ENCODE assay signal across 19 cellular contexts in genomic region chr2:70202236-70202806, GRCh38. TPM values are rescaled to one million over a fixed set of nuclear protein-coding genes. Genes with fewer than 3 reads are reported as not detected.
DNase-seq lines count a peak whose midpoint lies in the region; ATAC-seq, FAIRE-seq and TF ChIP-seq lines count a peak whose summit lies in the region.
"Had no signal": no experiment of that assay in that cellular context is flagged by ENCODE, and none has a peak within 500 bp of the region (broad histone marks: within the 10 kb centered on the region; RNA-seq: fewer than 3 reads in every experiment).

No MANE protein-coding gene starts in this region.

- WGBS in HepG2 (ENCODE audit: low lambda C conversion rate) = 73% methylated on average over 8 of the region's 9 CpGs
- 70% methylated on average over 3 of the region's 9 CpGs for WGBS in right lobe of liver (ENCODE audit: insufficient coverage, low coverage, low lambda C conversion rate, missing lambda C conversion rate)
- 10% methylated on average over 8 of the region's 9 CpGs for WGBS in mammary epithelial cell (ENCODE audit: low coverage, missing lambda C conversion rate)

- H3K4me1 ChIP-seq in HepG2 (ENCODE audit: insufficient read depth, low read length) (peaks cover 5% of the 10 kb centered on the region; the same call in 1 of the 2 replicates), right lobe of liver (peaks cover 0 to 25% (median 3%) of the 10 kb centered on the region in 4 donors), mammary epithelial cell (ENCODE audit: insufficient read depth, low read length) (peaks cover 5% of the 10 kb centered on the region), mucosa of descending colon (ENCODE audit: low read depth) (no peaks in the 10 kb centered on the region)
- H3K4me1 ChIP-seq: thyroid gland had no signal

- TF ChIP-seq EP300 in HepG2 (IDR thresholded peaks at IDR 0.05; ENCODE audit: low read depth in 2 of 2, low read length in 2 of 2) (no peak), HepG2 (CRISPR knock-in tag; IDR thresholded peaks at IDR 0.05; ENCODE audit: borderline replicate concordance) (no peak)

- TF ChIP-seq CTCF in HepG2 (CRISPR knock-in tag; IDR thresholded peaks at IDR 0.05) = no peak
- TF ChIP-seq CTCF in right lobe of liver (IDR thresholded peaks at IDR 0.05) = no peak
- no peak for TF ChIP-seq CTCF in mammary epithelial cell (conservative IDR thresholded peaks at IDR 0.05 in 1 of 2, IDR thresholded peaks at IDR 0.05 in 1 of 2; ENCODE audit: extremely low read depth in 1 of 2, insufficient read depth in 1 of 2, low read depth in 1 of 2, low read length in 2 of 2)
- no peak for TF ChIP-seq CTCF in mucosa of descending colon (IDR thresholded peaks at IDR 0.05)

- no peak overlapping the region for H2AFZ ChIP-seq in HepG2 (ENCODE audit: low read length)
- H2AFZ ChIP-seq in mammary epithelial cell (ENCODE audit: low read depth, low read length) = peak overlapping the region; percentile 67

- intact Hi-C loops in HepG2 (cut with micrococcal nuclease; ENCODE audit: unreplicated experiment) (no loop called here), right lobe of liver (cut with DNase I) (no loop called here), mammary epithelial cell (cut with micrococcal nuclease) (no loop called here), mucosa of descending colon (cut with DNase I, micrococcal nuclease) (no loop called here)

- H4K20me1 ChIP-seq in HepG2 (ENCODE audit: insufficient read depth, low read length) (no peaks in the 10 kb centered on the region), mammary epithelial cell (ENCODE audit: insufficient read depth, low read length) (no peaks in the 10 kb centered on the region)

- in situ Hi-C loops in HepG2 (cut with HindIII; ENCODE audit: extremely low pct_ligation_motif_present, low pct_unique_long_range_greater_than_20kb) = no loop called here
- in situ Hi-C loops in mammary epithelial cell (cut with MboI; ENCODE audit: low sequenced_read_pairs in 2 of 2) = no loop called here

- dilution Hi-C loops in mammary epithelial cell (cut with HindIII; ENCODE audit: low sequenced_read_pairs) = loop anchor here (5.0 kb wide), 1 partner anchor 95 kb away; no protein-coding TSS in a partner anchor

- H3K4me2 ChIP-seq in HepG2 (ENCODE audit: low read depth, low read length) (no peak overlapping the region), mammary epithelial cell (ENCODE audit: insufficient read depth, low read depth, low read length) (peak overlapping the region; percentile 25)

- no peak overlapping the region for H3K27ac ChIP-seq in HepG2 (ENCODE audit: extremely low read length, insufficient read depth, low read length)
- H3K27ac ChIP-seq in right lobe of liver = no peak overlapping the region
- H3K27ac ChIP-seq in mammary epithelial cell (ENCODE audit: insufficient read depth, low read depth, low read length) = no peak overlapping the region
- H3K27ac ChIP-seq: thyroid gland had no signal

- ATAC-seq in HepG2 (peak; percentile 15), right lobe of liver (no peak), mucosa of descending colon (peak; percentile 54), HG02678 (IDR thresholded peaks at IDR 0.05; ENCODE audit: unreplicated experiment) (no peak), GM21528 (IDR thresholded peaks at IDR 0.05; ENCODE audit: low FRiP score, unreplicated experiment) (no peak)
- ATAC-seq: activated T-cell treated with anti-CD3 and anti-CD28 coated beads, Interleukin-2, amount 50 U/mL, for 4 hours; CD8-positive, alpha-beta T cell had no signal

- DNase-seq in HepG2 (ENCODE audit: low spot score) (no peak), right lobe of liver (no peak), mammary epithelial cell (peak; percentile 11), mucosa of descending colon (no peak), HK-2 (ENCODE audit: unreplicated experiment) (no peak)
- DNase-seq in stimulated activated CD4-positive, alpha-beta T cell treated with anti-CD3 and anti-CD28 coated beads, Interleukin-4, amount 100 ng/mL, for 1 hour = no peak
- DNase-seq: activated CD4-positive, alpha-beta T cell treated with anti-CD3 and anti-CD28 coated beads, Interleukin-2, amount 10 ng/mL, durations not matched to agents 24 days and 14 days; activated T-cell treated with anti-CD3 and anti-CD28 coated beads, Interleukin-2, amount 50 U/mL, for 4 hours; CD8-positive, alpha-beta T cell; DMS 273 treated with DMSO at 0.1 percent for 48 hours; H9; NCI-H1092 treated with DMSO at 0.1 percent for 48 hours; NCI-H446; SIG-M5; SW 1271; T-helper 9 cell; thyroid gland had no signal

- no peaks in the 10 kb centered on the region for H3K9me3 ChIP-seq in HepG2 (ENCODE audit: low read length)
- no peaks in the 10 kb centered on the region for H3K9me3 ChIP-seq in right lobe of liver
- H3K9me3 ChIP-seq in mammary epithelial cell (replicated peaks; ENCODE audit: insufficient read depth, low read length) = no peaks in the 10 kb centered on the region
- no peaks in the 10 kb centered on the region for H3K9me3 ChIP-seq in mucosa of descending colon
- H3K9me3 ChIP-seq: thyroid gland had no signal

- TF ChIP-seq RAD21 in HepG2 (CRISPR knock-in tag; IDR thresholded peaks at IDR 0.05) = no peak

- H3K79me2 ChIP-seq in HepG2 (ENCODE audit: insufficient read depth, low read length) = no peaks in the 10 kb centered on the region
- no peaks in the 10 kb centered on the region for H3K79me2 ChIP-seq in mammary epithelial cell (ENCODE audit: insufficient read depth, low read length)

- CTCF ChIA-PET in HepG2 (lab: Yijun Ruan, JAX; ENCODE audit: low intra/inter-chr PET ratio, low total read pairs) (no interaction called here), mammary epithelial cell (lab: Charles Lee; ENCODE audit: low non-redundant PET) (no interaction called here)

- no peak for FAIRE-seq in HepG2 (lab: Jason Lieb, UNC)

- H3K4me3 ChIP-seq in HepG2 (replicated peaks in 1 of 3; ENCODE audit: insufficient read depth in 1 of 3, low read depth in 2 of 3, low read length in 3 of 3) (no peak overlapping the region), right lobe of liver (no peak overlapping the region), mammary epithelial cell (replicated peaks in 1 of 3; ENCODE audit: insufficient read depth in 1 of 3, low read depth in 2 of 3, low read length in 3 of 3) (peak overlapping the region in 1 of 3 experiments; percentile 20), mucosa of descending colon (no peak overlapping the region)
- H3K4me3 ChIP-seq: thyroid gland had no signal

- BruUV-seq in HepG2 (replicated peaks; lab: Mats Ljungman, UMichigan) = no TSS peak
- no TSS peak for BruUV-seq in mammary epithelial cell (replicated peaks; lab: Mats Ljungman, UMichigan)

- H3K9ac ChIP-seq in HepG2 (ENCODE audit: insufficient read depth, low read depth, low read length) = no peak overlapping the region
- no peak overlapping the region for H3K9ac ChIP-seq in mammary epithelial cell (ENCODE audit: insufficient read depth, low read length)

- no peaks in the 10 kb centered on the region for H3K27me3 ChIP-seq in HepG2 (ENCODE audit: control insufficient read depth in 1 of 2, insufficient read depth in 2 of 2, low read length in 2 of 2)
- H3K27me3 ChIP-seq in right lobe of liver = no peaks in the 10 kb centered on the region
- H3K27me3 ChIP-seq in mammary epithelial cell (ENCODE audit: insufficient read depth, low read length) = no peaks in the 10 kb centered on the region
- H3K27me3 ChIP-seq: thyroid gland had no signal

- H3K36me3 ChIP-seq in HepG2 (replicated peaks in 1 of 2; ENCODE audit: control insufficient read depth in 1 of 2, insufficient read depth in 2 of 2, low read length in 2 of 2) (no peaks in the 10 kb centered on the region), right lobe of liver (no peaks in the 10 kb centered on the region), mammary epithelial cell (ENCODE audit: insufficient read depth, low read length) (no peaks in the 10 kb centered on the region), mucosa of descending colon (ENCODE audit: low read depth) (no peaks in the 10 kb centered on the region)
- H3K36me3 ChIP-seq: thyroid gland had no signal

- no peak for TF ChIP-seq POLR2A in HepG2 (IDR thresholded peaks at IDR 0.05; ENCODE audit: insufficient read depth in 1 of 2, low read depth in 2 of 2, low read length in 2 of 2)
- no peak for TF ChIP-seq POLR2A in right lobe of liver (IDR thresholded peaks at IDR 0.05)

- POLR2A ChIA-PET in HepG2 (lab: Yijun Ruan, JAX) = interaction anchor here (2.6 kb wide), 1 partner anchor 11 kb away, joined by 15 read pairs; the partner anchor contains the start of gene C2orf42

RNA-seq across cellular contexts. Expression of gene C2orf42, which starts 11.5 kb away (rescaled TPM):
- total RNA-seq in HepG2 (2016; rRNA removed; fragmentation: Illumina TruSeq; extraction: Trizol) (9.9 and 11.1 TPM in 2 replicates), right lobe of liver (10 to 100 TPM; 10.9 to 22.5 (median 16.7) TPM), mammary epithelial cell (10 to 100 TPM; 17.3 to 20.2 TPM), mucosa of descending colon (10 to 100 TPM in 2 of 3 donors, 1 to 10 TPM in 1; 7.6 to 17.2 (median 12.2) TPM)
- 20.6 and 21.9 TPM in 2 replicates for total RNA-seq in HepG2 (2016; cell fraction: cytosol; rRNA removed; fragmentation: Illumina TruSeq; extraction: Trizol; ENCODE audit: low read depth)
- 9.3 and 9.6 TPM in 2 replicates for total RNA-seq in HepG2 (2016; cell fraction: insoluble cytoplasmic fraction; rRNA removed; fragmentation: Illumina TruSeq; extraction: Trizol)
- 21.6 and 22.7 TPM in 2 replicates for total RNA-seq in HepG2 (2016; cell fraction: membrane; rRNA removed; fragmentation: Illumina TruSeq; extraction: Trizol)
- 8.7 and 10.0 TPM in 2 replicates for total RNA-seq in HepG2 (2016; cell fraction: nucleus; rRNA removed; fragmentation: Illumina TruSeq; extraction: Trizol)
- polyA plus RNA-seq in HepG2 (2011; rRNA removed) (9.3 and 10.1 TPM in 2 replicates), mammary epithelial cell (8.5 TPM)
- polyA plus RNA-seq in HepG2 (2011; cell fraction: cytosol; rRNA removed) = 6.6 and 7.2 TPM in 2 replicates
- polyA plus RNA-seq in HepG2 (2011; cell fraction: nucleus; rRNA removed) = 10.9 and 14.5 TPM in 2 replicates
- polyA plus RNA-seq in HepG2 (2012) = 8.7 and 9.4 TPM in 2 replicates
- polyA plus RNA-seq in HepG2 (2016; cell fraction: cytosol; fragmentation: Illumina TruSeq; extraction: Trizol; ENCODE audit: low read depth) = 2.6 and 2.8 TPM in 2 replicates
- 9.2 and 10.0 TPM in 2 replicates for polyA plus RNA-seq in HepG2 (2016; cell fraction: insoluble cytoplasmic fraction; fragmentation: Illumina TruSeq; extraction: Trizol; ENCODE audit: low read depth)
- polyA plus RNA-seq in HepG2 (2016; cell fraction: membrane; fragmentation: Illumina TruSeq; extraction: Trizol; ENCODE audit: low read depth) = 5.3 and 7.7 TPM in 2 replicates
- 8.3 and 10.9 TPM in 2 replicates for polyA plus RNA-seq in HepG2 (2016; cell fraction: nucleus; fragmentation: Illumina TruSeq; extraction: Trizol; ENCODE audit: insufficient read depth, low read depth)
- polyA minus RNA-seq in HepG2 (2011; rRNA and poly(A)+ RNA removed; ENCODE audit: low replicate concordance) = 26.9 and 49.5 TPM in 2 replicates
- 8.3 and 17.8 TPM in 2 replicates for polyA minus RNA-seq in HepG2 (2011; cell fraction: cytosol; rRNA and poly(A)+ RNA removed)
- polyA minus RNA-seq in HepG2 (2011; cell fraction: nucleus; rRNA and poly(A)+ RNA removed) = 22.4 and 25.1 TPM in 2 replicates
- 6.5 TPM for polyA minus RNA-seq in mammary epithelial cell

RNA-seq across cellular contexts. Expression of gene TIA1, which starts 46.1 kb away (rescaled TPM):
- total RNA-seq in HepG2 (2016; rRNA removed; fragmentation: Illumina TruSeq; extraction: Trizol) (199 and 209 TPM in 2 replicates), right lobe of liver (10 to 100 TPM; 27.5 to 44.2 (median 35.8) TPM), mammary epithelial cell (10 to 100 TPM; 53.0 to 61.6 TPM), mucosa of descending colon (100 to 1,000 TPM in 2 of 3 donors, 10 to 100 TPM in 1; 83.0 to 135 (median 115) TPM)
- 46.3 and 52.7 TPM in 2 replicates for total RNA-seq in HepG2 (2016; cell fraction: cytosol; rRNA removed; fragmentation: Illumina TruSeq; extraction: Trizol; ENCODE audit: low read depth)
- total RNA-seq in HepG2 (2016; cell fraction: insoluble cytoplasmic fraction; rRNA removed; fragmentation: Illumina TruSeq; extraction: Trizol) = 193 and 198 TPM in 2 replicates
- total RNA-seq in HepG2 (2016; cell fraction: membrane; rRNA removed; fragmentation: Illumina TruSeq; extraction: Trizol) = 37.9 and 45.7 TPM in 2 replicates
- total RNA-seq in HepG2 (2016; cell fraction: nucleus; rRNA removed; fragmentation: Illumina TruSeq; extraction: Trizol) = 256 and 292 TPM in 2 replicates
- polyA plus RNA-seq in HepG2 (2011; rRNA removed) (306 and 319 TPM in 2 replicates), mammary epithelial cell (22.4 TPM)
- 41.7 and 42.1 TPM in 2 replicates for polyA plus RNA-seq in HepG2 (2011; cell fraction: cytosol; rRNA removed)
- polyA plus RNA-seq in HepG2 (2011; cell fraction: nucleus; rRNA removed) = 1,074 and 1,129 TPM in 2 replicates
- polyA plus RNA-seq in HepG2 (2012) = 147 and 204 TPM in 2 replicates
- polyA plus RNA-seq in HepG2 (2016; cell fraction: cytosol; fragmentation: Illumina TruSeq; extraction: Trizol; ENCODE audit: low read depth) = 6.0 and 6.8 TPM in 2 replicates
- 108 and 119 TPM in 2 replicates for polyA plus RNA-seq in HepG2 (2016; cell fraction: insoluble cytoplasmic fraction; fragmentation: Illumina TruSeq; extraction: Trizol; ENCODE audit: low read depth)
- polyA plus RNA-seq in HepG2 (2016; cell fraction: membrane; fragmentation: Illumina TruSeq; extraction: Trizol; ENCODE audit: low read depth) = 16.0 TPM in 2 replicates
- polyA plus RNA-seq in HepG2 (2016; cell fraction: nucleus; fragmentation: Illumina TruSeq; extraction: Trizol; ENCODE audit: insufficient read depth, low read depth) = 613 and 622 TPM in 2 replicates
- 79.8 and 109 TPM in 2 replicates for polyA minus RNA-seq in HepG2 (2011; rRNA and poly(A)+ RNA removed; ENCODE audit: low replicate concordance)
- polyA minus RNA-seq in HepG2 (2011; cell fraction: cytosol; rRNA and poly(A)+ RNA removed) = 61.2 and 67.1 TPM in 2 replicates
- polyA minus RNA-seq in HepG2 (2011; cell fraction: nucleus; rRNA and poly(A)+ RNA removed) = 718 and 820 TPM in 2 replicates
- polyA minus RNA-seq in mammary epithelial cell = 70.9 TPM

RNA-seq across cellular contexts. Expression of gene PCYOX1, which starts 55.6 kb away (rescaled TPM):
- total RNA-seq in HepG2 (2016; rRNA removed; fragmentation: Illumina TruSeq; extraction: Trizol) = 64.6 and 94.8 TPM in 2 replicates
- total RNA-seq in HepG2 (2016; cell fraction: cytosol; rRNA removed; fragmentation: Illumina TruSeq; extraction: Trizol; ENCODE audit: low read depth) = 5.0 and 5.6 TPM in 2 replicates
- total RNA-seq in HepG2 (2016; cell fraction: insoluble cytoplasmic fraction; rRNA removed; fragmentation: Illumina TruSeq; extraction: Trizol) = 62.4 and 97.7 TPM in 2 replicates
- 22.4 and 27.7 TPM in 2 replicates for total RNA-seq in HepG2 (2016; cell fraction: membrane; rRNA removed; fragmentation: Illumina TruSeq; extraction: Trizol)
- total RNA-seq in HepG2 (2016; cell fraction: nucleus; rRNA removed; fragmentation: Illumina TruSeq; extraction: Trizol) = 86.9 and 110 TPM in 2 replicates
- 61.0 and 86.6 TPM in 2 replicates for polyA plus RNA-seq in HepG2 (2011; rRNA removed)
- 37.9 and 61.2 TPM in 2 replicates for polyA plus RNA-seq in HepG2 (2011; cell fraction: cytosol; rRNA removed)
- polyA plus RNA-seq in HepG2 (2011; cell fraction: nucleus; rRNA removed) = 10.2 and 15.2 TPM in 2 replicates
- polyA plus RNA-seq in HepG2 (2012) = 110 and 112 TPM in 2 replicates
- polyA plus RNA-seq in HepG2 (2016; cell fraction: cytosol; fragmentation: Illumina TruSeq; extraction: Trizol; ENCODE audit: low read depth) = 4.3 and 4.7 TPM in 2 replicates
- 53.5 and 58.1 TPM in 2 replicates for polyA plus RNA-seq in HepG2 (2016; cell fraction: insoluble cytoplasmic fraction; fragmentation: Illumina TruSeq; extraction: Trizol; ENCODE audit: low read depth)
- polyA plus RNA-seq in HepG2 (2016; cell fraction: membrane; fragmentation: Illumina TruSeq; extraction: Trizol; ENCODE audit: low read depth) = 10.1 and 11.7 TPM in 2 replicates
- polyA plus RNA-seq in HepG2 (2016; cell fraction: nucleus; fragmentation: Illumina TruSeq; extraction: Trizol; ENCODE audit: insufficient read depth, low read depth) = 99.9 and 103 TPM in 2 replicates
- 25.7 and 59.9 TPM in 2 replicates for polyA minus RNA-seq in HepG2 (2011; rRNA and poly(A)+ RNA removed; ENCODE audit: low replicate concordance)
- 65.6 and 74.8 TPM in 2 replicates for polyA minus RNA-seq in HepG2 (2011; cell fraction: cytosol; rRNA and poly(A)+ RNA removed)
- 26.8 and 37.2 TPM in 2 replicates for polyA minus RNA-seq in HepG2 (2011; cell fraction: nucleus; rRNA and poly(A)+ RNA removed)
- 100 to 1,000 TPM in 3 of 6 experiments, 10 to 100 TPM in 3; 38.8 to 186 (median 92.5) TPM for total RNA-seq in right lobe of liver
- 10 to 100 TPM; 50.3 to 61.3 TPM for total RNA-seq in mammary epithelial cell
- polyA plus RNA-seq in mammary epithelial cell = 27.9 TPM
- polyA minus RNA-seq in mammary epithelial cell = 33.5 TPM
- 10 to 100 TPM; 39.1 to 83.0 (median 52.2) TPM for total RNA-seq in mucosa of descending colon

Comparison
In these comparisons a context has a peak if more than half of its experiments do, and no peak if none do; other contexts are left out.
1. ATAC-seq: peak in HepG2 (single experiment) and mucosa of descending colon (single experiment); none in right lobe of liver (0 of 4), HG02678 (single experiment) and GM21528 (single experiment).